In genomic region chr7:114760477-114760876, GRCh38 we compare ENCODE assay signal across 28 cellular contexts.
"Had no signal": no experiment of that assay in that cellular context is flagged by ENCODE, and none has a peak within 500 bp of the region (broad histone marks: within the 10 kb centered on the region; RNA-seq: fewer than 3 reads in every experiment).

No MANE protein-coding gene starts in this region.

- FAIRE-seq: frontal cortex, islet of Langerhans had no signal

- H3K9me3 ChIP-seq: adrenal gland, ascending aorta, mucosa of descending colon, right atrium auricular region, spleen, suprapubic skin, tibial artery, upper lobe of right lung had no signal

- H3K4me3 ChIP-seq: adrenal gland, ascending aorta, coronary artery, dorsolateral prefrontal cortex, mucosa of descending colon, right atrium auricular region, spleen, suprapubic skin, tibial artery, upper lobe of right lung had no signal

- ATAC-seq: left ventricle myocardium superior; natural killer cell treated with Interleukin-12 subunit alpha and Interleukin-12 subunit beta and Interleukin-15 and Interleukin-18, amount 100 ng/mL, for 72 hours; upper lobe of right lung had no signal

- H3K27ac Mint-ChIP-seq: activated CD4-positive, alpha-beta memory T cell treated with anti-CD3 and anti-CD28 coated beads for 36 hours; activated CD4-positive, alpha-beta T cell treated with anti-CD3 and anti-CD28 coated beads, Interleukin-2, amount 10 ng/mL, durations not matched to agents 24 days and 14 days; activated naive CD4-positive, alpha-beta T cell treated with anti-CD3 and anti-CD28 coated beads for 36 hours; activated naive CD8-positive, alpha-beta T cell treated with anti-CD3 and anti-CD28 coated beads for 36 hours; activated T-helper 1 cell treated with anti-CD3 and anti-CD28 coated beads, Interleukin-12 subunit alpha, Interleukin-12 subunit beta, Interleukin-2, Interleukin-4 antibody, amounts not matched to agents 30 ng/mL and 10 ng/mL and 1 ng/mL, durations not matched to agents 14 hours and 24 hours and 36 hours; brain; natural killer cell treated with Interleukin-12 subunit alpha and Interleukin-12 subunit beta and Interleukin-15 and Interleukin-18, amount 100 ng/mL, for 72 hours had no signal

- H3K27ac ChIP-seq: adrenal gland, ascending aorta, coronary artery, dorsolateral prefrontal cortex, right atrium auricular region, spleen, suprapubic skin, tibial artery, upper lobe of right lung had no signal

- H3K36me3 Mint-ChIP-seq: activated CD4-positive, alpha-beta memory T cell treated with anti-CD3 and anti-CD28 coated beads for 36 hours; activated naive CD8-positive, alpha-beta T cell treated with anti-CD3 and anti-CD28 coated beads for 36 hours; brain; natural killer cell treated with Interleukin-12 subunit alpha and Interleukin-12 subunit beta and Interleukin-15 and Interleukin-18, amount 100 ng/mL, for 72 hours had no signal

- H3K4me1 ChIP-seq: adrenal gland, right atrium auricular region, spleen, suprapubic skin, tibial artery, upper lobe of right lung had no signal

- H3K36me3 ChIP-seq: adrenal gland, ascending aorta, right atrium auricular region, spleen, suprapubic skin, tibial artery, upper lobe of right lung had no signal

- H3K27me3 ChIP-seq: adrenal gland, ascending aorta, right atrium auricular region, spleen, suprapubic skin, tibial artery, upper lobe of right lung had no signal

- H3K9me3 Mint-ChIP-seq: activated CD4-positive, alpha-beta memory T cell treated with anti-CD3 and anti-CD28 coated beads for 36 hours; activated naive CD4-positive, alpha-beta T cell treated with anti-CD3 and anti-CD28 coated beads for 36 hours; activated naive CD8-positive, alpha-beta T cell treated with anti-CD3 and anti-CD28 coated beads for 36 hours; activated T-helper 1 cell treated with anti-CD3 and anti-CD28 coated beads, Interleukin-12 subunit alpha, Interleukin-12 subunit beta, Interleukin-2, Interleukin-4 antibody, amounts not matched to agents 30 ng/mL and 10 ng/mL and 1 ng/mL, durations not matched to agents 14 hours and 24 hours and 36 hours; brain; natural killer cell treated with Interleukin-12 subunit alpha and Interleukin-12 subunit beta and Interleukin-15 and Interleukin-18, amount 100 ng/mL, for 72 hours had no signal

- H3K4me1 Mint-ChIP-seq: activated CD4-positive, alpha-beta T cell treated with anti-CD3 and anti-CD28 coated beads, Interleukin-2, amount 10 ng/mL, durations not matched to agents 24 days and 14 days had no signal

- DNase-seq: activated CD4-positive, alpha-beta memory T cell treated with anti-CD3 and anti-CD28 coated beads for 36 hours; activated CD4-positive, alpha-beta T cell treated with anti-CD3 and anti-CD28 coated beads, Interleukin-2, amount 10 ng/mL, durations not matched to agents 24 days and 14 days; activated CD4-positive, CD25-positive, alpha-beta regulatory T cell treated with anti-CD3 and anti-CD28 coated beads, Interleukin-2, amount 50 U/mL, for 72 hours; activated CD8-positive, alpha-beta memory T cell treated with anti-CD3 and anti-CD28 coated beads, Interleukin-2, amount 50 U/mL, for 4 hours; activated effector memory CD4-positive, alpha-beta T cell treated with anti-CD3 and anti-CD28 coated beads, Interleukin-2, amount 50 U/mL, for 16 hours; activated naive CD4-positive, alpha-beta T cell treated with anti-CD3 and anti-CD28 coated beads for 36 hours; activated naive CD8-positive, alpha-beta T cell treated with anti-CD3 and anti-CD28 coated beads for 36 hours; activated T-cell treated with anti-CD3 and anti-CD28 coated beads, Interleukin-2, amount 50 U/mL, for 1 hour; adrenal gland; dorsolateral prefrontal cortex; effector memory CD4-positive, alpha-beta T cell; erythroblast; left ventricle myocardium superior; mucosa of descending colon; spleen; stimulated activated naive CD4-positive, alpha-beta T cell; T-helper 9 cell; tibial artery; upper lobe of right lung had no signal

- H3K4me3 Mint-ChIP-seq: activated CD4-positive, alpha-beta memory T cell treated with anti-CD3 and anti-CD28 coated beads for 36 hours; activated CD4-positive, alpha-beta T cell treated with anti-CD3 and anti-CD28 coated beads, Interleukin-2, amount 10 ng/mL, durations not matched to agents 24 days and 14 days; activated naive CD4-positive, alpha-beta T cell treated with anti-CD3 and anti-CD28 coated beads for 36 hours; activated naive CD8-positive, alpha-beta T cell treated with anti-CD3 and anti-CD28 coated beads for 36 hours; activated T-helper 1 cell treated with anti-CD3 and anti-CD28 coated beads, Interleukin-12 subunit alpha, Interleukin-12 subunit beta, Interleukin-2, Interleukin-4 antibody, amounts not matched to agents 30 ng/mL and 10 ng/mL and 1 ng/mL, durations not matched to agents 14 hours and 24 hours and 36 hours; brain; natural killer cell treated with Interleukin-12 subunit alpha and Interleukin-12 subunit beta and Interleukin-15 and Interleukin-18, amount 100 ng/mL, for 72 hours had no signal

- H3K27me3 Mint-ChIP-seq: activated CD4-positive, alpha-beta T cell treated with anti-CD3 and anti-CD28 coated beads, Interleukin-2, amount 10 ng/mL, durations not matched to agents 24 days and 14 days; natural killer cell treated with Interleukin-12 subunit alpha and Interleukin-12 subunit beta and Interleukin-15 and Interleukin-18, amount 100 ng/mL, for 72 hours had no signal
